ENCODE assay signal across 1 cellular context in the genomic region with DNA sequence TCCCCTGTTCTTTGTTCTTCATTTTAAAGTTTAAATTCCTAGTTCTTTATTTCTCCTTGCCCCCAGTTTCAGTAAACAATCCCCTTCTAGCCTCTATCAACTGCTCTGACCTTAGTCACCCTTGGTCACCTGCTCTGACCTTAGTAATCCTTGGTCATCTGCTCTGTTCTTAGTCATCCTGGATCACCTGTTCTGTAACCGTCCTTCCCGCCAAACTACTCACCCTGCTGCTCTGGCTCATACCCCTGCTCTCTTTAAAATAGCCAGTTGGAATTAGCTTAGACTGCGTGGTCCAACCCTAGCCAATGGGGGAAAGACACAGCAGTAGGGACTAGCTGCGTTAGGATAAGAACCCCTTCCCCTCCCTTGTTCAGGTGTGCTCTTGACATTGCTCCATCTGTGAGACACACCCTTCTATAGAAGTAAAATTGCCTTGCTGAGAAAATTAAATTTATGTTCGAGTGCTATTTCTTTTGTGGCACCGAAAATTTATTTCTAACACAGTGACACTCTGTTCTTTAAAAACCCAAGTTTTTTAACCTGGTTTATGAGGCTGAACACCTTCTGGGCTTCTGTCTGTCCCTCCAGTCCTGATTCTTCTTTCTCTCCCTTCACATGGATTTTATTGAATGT.
TF ChIP-seq lines count a peak whose summit lies in the region.

No MANE protein-coding gene starts in this region.

TF ChIP-seq in HepG2, 621 proteins besides CTCF, POLR2A, EP300 and RAD21 (continued from another document):
- TF ChIP-seq ZNF747 (CRISPR knock-in tag; IDR thresholded peaks at IDR 0.05; ENCODE audit: borderline replicate concordance) (no peak), NR2F6 (IDR thresholded peaks at IDR 0.05) (no peak), NR2F6 (CRISPR knock-in tag; IDR thresholded peaks at IDR 0.05) (0 out of 2 replicates have a peak, but pooled peaks have one; percentile 11), ZMYM4 (CRISPR knock-in tag; IDR thresholded peaks at IDR 0.05) (0 out of 2 replicates have a peak, but pooled peaks have one; percentile 23), NR2F1 (CRISPR knock-in tag; IDR thresholded peaks at IDR 0.05) (0 out of 4 replicates have a peak, but pooled peaks of 1 of the 2 experiments have one; percentile 37)
- TF ChIP-seq, protein P1, sequence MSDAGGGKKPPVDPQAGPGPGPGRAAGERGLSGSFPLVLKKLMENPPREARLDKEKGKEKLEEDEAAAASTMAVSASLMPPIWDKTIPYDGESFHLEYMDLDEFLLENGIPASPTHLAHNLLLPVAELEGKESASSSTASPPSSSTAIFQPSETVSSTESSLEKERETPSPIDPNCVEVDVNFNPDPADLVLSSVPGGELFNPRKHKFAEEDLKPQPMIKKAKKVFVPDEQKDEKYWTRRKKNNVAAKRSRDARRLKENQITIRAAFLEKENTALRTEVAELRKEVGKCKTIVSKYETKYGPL (CRISPR knock-in tag; IDR thresholded peaks at IDR 0.05): no peak
- TF ChIP-seq, protein P2, sequence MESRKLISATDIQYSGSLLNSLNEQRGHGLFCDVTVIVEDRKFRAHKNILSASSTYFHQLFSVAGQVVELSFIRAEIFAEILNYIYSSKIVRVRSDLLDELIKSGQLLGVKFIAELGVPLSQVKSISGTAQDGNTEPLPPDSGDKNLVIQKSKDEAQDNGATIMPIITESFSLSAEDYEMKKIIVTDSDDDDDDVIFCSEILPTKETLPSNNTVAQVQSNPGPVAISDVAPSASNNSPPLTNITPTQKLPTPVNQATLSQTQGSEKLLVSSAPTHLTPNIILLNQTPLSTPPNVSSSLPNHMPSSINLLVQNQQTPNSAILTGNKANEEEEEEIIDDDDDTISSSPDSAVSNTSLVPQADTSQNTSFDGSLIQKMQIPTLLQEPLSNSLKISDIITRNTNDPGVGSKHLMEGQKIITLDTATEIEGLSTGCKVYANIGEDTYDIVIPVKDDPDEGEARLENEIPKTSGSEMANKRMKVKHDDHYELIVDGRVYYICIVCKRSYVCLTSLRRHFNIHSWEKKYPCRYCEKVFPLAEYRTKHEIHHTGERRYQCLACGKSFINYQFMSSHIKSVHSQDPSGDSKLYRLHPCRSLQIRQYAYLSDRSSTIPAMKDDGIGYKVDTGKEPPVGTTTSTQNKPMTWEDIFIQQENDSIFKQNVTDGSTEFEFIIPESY (CRISPR knock-in tag; IDR thresholded peaks at IDR 0.05): peak; percentile 87
